Comparison of ENCODE assay signal across 8 cellular contexts in the genomic region with DNA sequence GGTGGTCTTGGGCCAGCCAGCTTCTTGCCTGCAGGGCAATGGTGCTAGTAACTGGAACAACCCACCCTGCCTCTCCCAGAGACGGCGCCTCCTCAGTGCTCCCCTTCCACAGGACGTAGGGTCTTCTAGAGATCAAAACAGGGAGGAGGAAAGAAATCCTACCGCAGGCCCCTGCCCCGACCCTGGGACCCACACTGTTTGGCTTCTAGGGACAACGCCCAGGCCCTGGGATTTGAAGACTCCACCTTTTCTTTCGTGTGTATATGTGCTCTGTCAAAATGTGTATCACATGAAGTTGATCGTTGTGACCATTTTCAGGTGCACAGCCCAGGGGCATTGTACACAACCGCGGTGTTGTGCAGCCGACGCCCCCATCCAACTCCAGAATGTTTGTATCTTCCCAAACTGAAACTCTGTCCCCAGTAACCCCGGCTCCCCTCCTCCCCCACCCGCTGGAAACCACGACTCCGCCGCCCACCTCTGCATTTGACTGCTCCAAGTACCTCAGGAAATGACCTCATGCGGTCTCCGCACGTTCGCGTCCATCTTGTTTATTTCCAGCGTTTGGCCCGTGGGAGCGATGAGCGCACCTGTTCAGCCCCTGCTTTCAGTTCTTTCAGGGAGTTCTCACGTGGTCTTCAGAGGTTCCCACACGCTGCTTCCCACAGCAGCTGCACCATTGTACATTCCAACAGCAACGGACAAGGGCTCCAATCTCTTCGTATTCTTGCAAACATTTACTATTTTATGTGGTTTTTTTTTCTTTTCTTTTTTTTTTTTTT. TPM values are rescaled to one million over a fixed set of nuclear protein-coding genes. Genes with fewer than 3 reads are reported as not detected.
DNase-seq lines count a peak whose midpoint lies in the region; ATAC-seq and TF ChIP-seq lines count a peak whose summit lies in the region.

No MANE protein-coding gene starts in this region.

- peaks cover 27% of the 10 kb centered on the region for H3K4me1 Mint-ChIP-seq in activated CD8-positive, alpha-beta T cell treated with anti-CD3 and anti-CD28 coated beads, Interleukin-2, amount 10 ng/mL, durations not matched to agents 7 days and 5 days (ENCODE audit: low read depth)

- H3K27ac Mint-ChIP-seq in activated CD8-positive, alpha-beta T cell treated with anti-CD3 and anti-CD28 coated beads, Interleukin-2, amount 10 ng/mL, durations not matched to agents 7 days and 5 days = peak overlapping the region; percentile 62

- DNase-seq in MG63 (peak; percentile 72), GOT3 (lab: John Stamatoyannopoulos, UW) (no peak), tibial artery (no peak)
- peak; percentile 89 for DNase-seq in activated CD8-positive, alpha-beta T cell treated with anti-CD3 and anti-CD28 coated beads, Interleukin-2, amount 10 ng/mL, durations not matched to agents 7 days and 5 days
- peak in 5 of 6 experiments; percentile 28 to 75 (median 57) for DNase-seq in stimulated activated naive CD4-positive, alpha-beta T cell (lab: John Stamatoyannopoulos, UW)

- peak; percentile 46 for ATAC-seq in GM21717 (IDR thresholded peaks at IDR 0.05; ENCODE audit: unreplicated experiment)
- peak; percentile 62 for ATAC-seq in activated CD8-positive, alpha-beta T cell treated with anti-CD3 and anti-CD28 coated beads, Interleukin-2, amount 10 ng/mL, durations not matched to agents 7 days and 5 days

- no peak for TF ChIP-seq CTCF in tibial artery (IDR thresholded peaks at IDR 0.05)

- peaks cover 61% of the 10 kb centered on the region for H3K27me3 Mint-ChIP-seq in activated CD8-positive, alpha-beta T cell treated with anti-CD3 and anti-CD28 coated beads, Interleukin-2, amount 10 ng/mL, durations not matched to agents 7 days and 5 days (ENCODE audit: low read depth)

- H3K9me3 Mint-ChIP-seq in activated CD8-positive, alpha-beta T cell treated with anti-CD3 and anti-CD28 coated beads, Interleukin-2, amount 10 ng/mL, durations not matched to agents 7 days and 5 days (ENCODE audit: insufficient read depth) = peaks cover 16% of the 10 kb centered on the region

- H3K27me3 ChIP-seq in MG63 (peaks cover 51% of the 10 kb centered on the region), iPS-20b (ENCODE audit: insufficient read depth, low read length) (peaks cover 98% of the 10 kb centered on the region), tibial artery (peaks cover 15 to 89% of the 10 kb centered on the region in 2 donors)

- TF ChIP-seq POLR2A in GM10847 (IDR thresholded peaks at IDR 0.05; ENCODE audit: extremely low read depth, insufficient read length) = peak; percentile 40

- no peak overlapping the region for H3K4me3 ChIP-seq in MG63
- H3K4me3 ChIP-seq in iPS-20b (ENCODE audit: low read length) = peak overlapping the region; percentile 42; the same call in 1 of the 2 replicates
- H3K4me3 ChIP-seq in tibial artery = no peak overlapping the region

- H3K27ac ChIP-seq in iPS-20b (ENCODE audit: low read length) (no peak overlapping the region), tibial artery (no peak overlapping the region)

- H3K36me3 Mint-ChIP-seq in activated CD8-positive, alpha-beta T cell treated with anti-CD3 and anti-CD28 coated beads, Interleukin-2, amount 10 ng/mL, durations not matched to agents 7 days and 5 days (ENCODE audit: low read depth) = peaks cover 2% of the 10 kb centered on the region

- H3K4me1 ChIP-seq in iPS-20b (ENCODE audit: insufficient read depth, low read length) (peaks cover 2% of the 10 kb centered on the region; the same call in 1 of the 2 replicates), tibial artery (peaks cover 0 to 31% (median 20%) of the 10 kb centered on the region in 4 donors)

- intact Hi-C loops in tibial artery (cut with DNase I; ENCODE audit: low total_unique reads) = loop anchor here (5.0 to 10.0 kb wide), 3 partner anchors 108 to 345 kb away; no protein-coding TSS in a partner anchor

- peaks cover 13% of the 10 kb centered on the region for H3K9me3 ChIP-seq in MG63
- H3K9me3 ChIP-seq in iPS-20b (ENCODE audit: insufficient read depth, low read depth, low read length) = peaks cover 14% of the 10 kb centered on the region
- peaks cover 0 to 23% (median 16%) of the 10 kb centered on the region in 3 donors for H3K9me3 ChIP-seq in tibial artery

- H3K4me3 Mint-ChIP-seq in activated CD8-positive, alpha-beta T cell treated with anti-CD3 and anti-CD28 coated beads, Interleukin-2, amount 10 ng/mL, durations not matched to agents 7 days and 5 days = peak overlapping the region; percentile 74

- CTCF ChIA-PET in activated CD8-positive, alpha-beta T cell treated with anti-CD3 and anti-CD28 coated beads, Interleukin-2, amount 10 ng/mL, durations not matched to agents 7 days and 5 days (lab: Charles Lee) = interaction anchor here (1.1 to 3.4 kb wide), 9 partner anchors 31 to 168 kb away, joined by 3 to 56 read pairs (median 11); no protein-coding TSS in a partner anchor

- POLR2A ChIA-PET in activated CD8-positive, alpha-beta T cell treated with anti-CD3 and anti-CD28 coated beads, Interleukin-2, amount 10 ng/mL, durations not matched to agents 7 days and 5 days (lab: Charles Lee) = interaction anchor here (0.5 to 1.7 kb wide), 2 partner anchors 38 to 91 kb away, joined by 3 to 7 read pairs; no protein-coding TSS in a partner anchor

- H3K36me3 ChIP-seq in MG63 (no peaks in the 10 kb centered on the region), iPS-20b (ENCODE audit: insufficient read depth, low read depth, low read length) (no peaks in the 10 kb centered on the region), tibial artery (no peaks in the 10 kb centered on the region)

- no peak overlapping the region for H3K9ac ChIP-seq in iPS-20b (ENCODE audit: low read depth, low read length)

RNA-seq across cellular contexts. Expression of a gene that starts 3.4 kb away (rescaled TPM):
- not detected in 2 replicates for total RNA-seq in MG63 (2014; rRNA removed; shearing (Covaris generic); ENCODE audit: low replicate concordance)
- not detected for total RNA-seq in activated CD8-positive, alpha-beta T cell treated with anti-CD3 and anti-CD28 coated beads, Interleukin-2, amount 10 ng/mL, durations not matched to agents 7 days and 5 days

RNA-seq across cellular contexts. Expression of a gene that starts 57.7 kb away (rescaled TPM):
- total RNA-seq in MG63 (2014; rRNA removed; shearing (Covaris generic); ENCODE audit: low replicate concordance) = not detected in 2 replicates
- total RNA-seq in activated CD8-positive, alpha-beta T cell treated with anti-CD3 and anti-CD28 coated beads, Interleukin-2, amount 10 ng/mL, durations not matched to agents 7 days and 5 days = 10 to 100 TPM; 57.8 to 69.7 TPM

Comparison
In these comparisons a context has a peak if more than half of its experiments do, and no peak if none do; other contexts are left out.
1. DNase-seq: peak in MG63 (single experiment), activated CD8-positive, alpha-beta T cell treated with anti-CD3 and anti-CD28 coated beads, Interleukin-2, amount 10 ng/mL, durations not matched to agents 7 days and 5 days (single experiment) and stimulated activated naive CD4-positive, alpha-beta T cell (5 of 6); none in GOT3 (single experiment) and tibial artery (0 of 2).
2. RNA of a gene that starts 57.7 kb away (total RNA-seq): 57.8 to 69.7 TPM in activated CD8-positive, alpha-beta T cell treated with anti-CD3 and anti-CD28 coated beads, Interleukin-2, amount 10 ng/mL, durations not matched to agents 7 days and 5 days; not detected in MG63; every median in the first group is over 10 times any median in the second.